9 cellular contexts compared by ENCODE assay signal in genomic region chrX:112851806-112852205, GRCh38. TPM values are rescaled to one million over a fixed set of nuclear protein-coding genes. Genes with fewer than 3 reads are reported as not detected.
DNase-seq lines count a peak whose midpoint lies in the region; ATAC-seq, FAIRE-seq and TF ChIP-seq lines count a peak whose summit lies in the region.
"Had no signal": no experiment of that assay in that cellular context is flagged by ENCODE, and none has a peak within 500 bp of the region (broad histone marks: within the 10 kb centered on the region; RNA-seq: fewer than 3 reads in every experiment).

No MANE protein-coding gene starts in this region.

- H3K4me3 Mint-ChIP-seq in astrocyte (ENCODE audit: unreplicated experiment), result no peak overlapping the region
- peak overlapping the region in 1 of 2 donors; percentile 39 for H3K4me3 Mint-ChIP-seq in stimulated activated naive B cell treated with anti-CD40 and anti-IgM and Interleukin-4, amounts not matched to agents 10 μg/mL and 1 μg/mL and 100 μg/mL, for 72 hours
- no peak overlapping the region for H3K4me3 Mint-ChIP-seq in Calu3 (ENCODE audit: low read depth, unreplicated experiment)

- CTCF ChIA-PET in Calu3 (lab: Charles Lee), result interaction anchor here (1.5 kb wide), 1 partner anchor 10 kb away, joined by 3 read pairs; no protein-coding TSS in a partner anchor

- ATAC-seq in HG02943 (IDR thresholded peaks at IDR 0.05; ENCODE audit: low read depth, unreplicated experiment), result peak; percentile 51
- peak; percentile 72 to 74 for ATAC-seq in stimulated activated naive B cell treated with anti-CD40 and anti-IgM and Interleukin-4, amounts not matched to agents 10 μg/mL and 1 μg/mL and 100 μg/mL, for 72 hours (replicated peaks)

- no peak overlapping the region for H2AFZ ChIP-seq in astrocyte (ENCODE audit: low read depth, low read length)

- no peaks in the 10 kb centered on the region for H3K4me1 ChIP-seq in astrocyte (ENCODE audit: insufficient read depth, low read length)

- H3K4me3 ChIP-seq in astrocyte (ENCODE audit: insufficient read depth, low read depth, low read length), result no peak overlapping the region

- peaks cover 16% of the 10 kb centered on the region for H3K4me1 Mint-ChIP-seq in astrocyte (ENCODE audit: low read depth, unreplicated experiment)
- H3K4me1 Mint-ChIP-seq in stimulated activated naive B cell treated with anti-CD40 and anti-IgM and Interleukin-4, amounts not matched to agents 10 μg/mL and 1 μg/mL and 100 μg/mL, for 72 hours, result peaks cover 20 to 36% of the 10 kb centered on the region in 2 donors
- H3K4me1 Mint-ChIP-seq in Calu3 (ENCODE audit: low read depth, unreplicated experiment), result peaks cover 11% of the 10 kb centered on the region

- H3K79me2 ChIP-seq in astrocyte (ENCODE audit: insufficient read depth, low read length), result no peaks in the 10 kb centered on the region

- H3K36me3 Mint-ChIP-seq in astrocyte (ENCODE audit: low read depth, unreplicated experiment) (no peaks in the 10 kb centered on the region), Calu3 (ENCODE audit: insufficient read depth, unreplicated experiment) (no peaks in the 10 kb centered on the region)
- no peaks in the 10 kb centered on the region for H3K36me3 Mint-ChIP-seq in stimulated activated naive B cell treated with anti-CD40 and anti-IgM and Interleukin-4, amounts not matched to agents 10 μg/mL and 1 μg/mL and 100 μg/mL, for 72 hours

- no TSS peak for BruUV-seq in Calu3 (replicated peaks; lab: Mats Ljungman, UMichigan)

- H3K27ac ChIP-seq in astrocyte (ENCODE audit: low read depth, low read length), result no peak overlapping the region

- H3K9ac ChIP-seq in astrocyte (ENCODE audit: low read length), result no peak overlapping the region

- H3K4me2 ChIP-seq in astrocyte (ENCODE audit: low read length), result no peak overlapping the region

- no peaks in the 10 kb centered on the region for H4K20me1 ChIP-seq in astrocyte (ENCODE audit: insufficient read depth, low read length)

- DNase-seq in NCI-H2227 (lab: John Stamatoyannopoulos, UW; ENCODE audit: unreplicated experiment) (peak; percentile 28), NCI-H2227 treated with DMSO at 0.1 percent for 48 hours (lab: John Stamatoyannopoulos, UW) (no peak), astrocyte (ENCODE audit: low read depth) (peak; percentile 68), NCI-H748 (lab: John Stamatoyannopoulos, UW; ENCODE audit: unreplicated experiment) (no peak), SW 1271 (lab: John Stamatoyannopoulos, UW) (no peak), Calu3 (no peak)
- DNase-seq in stimulated activated naive B cell treated with anti-CD40 and anti-IgM and Interleukin-4, amounts not matched to agents 10 μg/mL and 1 μg/mL and 100 μg/mL, for 72 hours, result no peak

- no peaks in the 10 kb centered on the region for H3K36me3 ChIP-seq in astrocyte (ENCODE audit: insufficient read depth, low read length)

- TF ChIP-seq CTCF in astrocyte (IDR thresholded peaks at IDR 0.05; ENCODE audit: insufficient read depth, low read depth, low read length) (no peak), Calu3 (IDR thresholded peaks at IDR 0.05; ENCODE audit: unreplicated experiment) (no peak)

- H3K27me3 Mint-ChIP-seq in astrocyte (ENCODE audit: low read depth, unreplicated experiment) (no peaks in the 10 kb centered on the region), Calu3 (ENCODE audit: unreplicated experiment) (no peaks in the 10 kb centered on the region)
- H3K27me3 Mint-ChIP-seq in stimulated activated naive B cell treated with anti-CD40 and anti-IgM and Interleukin-4, amounts not matched to agents 10 μg/mL and 1 μg/mL and 100 μg/mL, for 72 hours, result peaks cover 0 to 5% of the 10 kb centered on the region in 2 donors

- H3K27me3 ChIP-seq in astrocyte (ENCODE audit: insufficient read depth, low read length), result no peaks in the 10 kb centered on the region

- H3K9me3 ChIP-seq in astrocyte (ENCODE audit: insufficient read depth, low read depth, low read length), result no peaks in the 10 kb centered on the region

- H3K9me3 Mint-ChIP-seq in astrocyte (ENCODE audit: unreplicated experiment) (no peaks in the 10 kb centered on the region), Calu3 (ENCODE audit: low read depth, unreplicated experiment) (no peaks in the 10 kb centered on the region)
- H3K9me3 Mint-ChIP-seq in stimulated activated naive B cell treated with anti-CD40 and anti-IgM and Interleukin-4, amounts not matched to agents 10 μg/mL and 1 μg/mL and 100 μg/mL, for 72 hours, result no peaks in the 10 kb centered on the region

- intact Hi-C loops in Calu3 (cut with micrococcal nuclease; ENCODE audit: unreplicated experiment), result no loop called here

- no peak for FAIRE-seq in astrocyte (lab: Jason Lieb, UNC)
- FAIRE-seq: colon had no signal

- H3K27ac Mint-ChIP-seq in astrocyte (ENCODE audit: unreplicated experiment), result no peak overlapping the region
- no peak overlapping the region for H3K27ac Mint-ChIP-seq in stimulated activated naive B cell treated with anti-CD40 and anti-IgM and Interleukin-4, amounts not matched to agents 10 μg/mL and 1 μg/mL and 100 μg/mL, for 72 hours
- H3K27ac Mint-ChIP-seq in Calu3 (ENCODE audit: unreplicated experiment), result no peak overlapping the region

RNA-seq across cellular contexts. Expression of gene AMOT, which starts 11.2 kb away (rescaled TPM):
- total RNA-seq in astrocyte (16.7 and 36.9 TPM in 2 replicates), Calu3 (2022) (10.3 and 16.2 TPM in 2 replicates)

Comparison
In these comparisons a context has a peak if more than half of its experiments do, and no peak if none do; other contexts are left out.
1. DNase-seq: peak in NCI-H2227 (single experiment) and astrocyte (single experiment); none in NCI-H2227 treated with DMSO at 0.1 percent for 48 hours (single experiment), stimulated activated naive B cell treated with anti-CD40 and anti-IgM and Interleukin-4, amounts not matched to agents 10 μg/mL and 1 μg/mL and 100 μg/mL, for 72 hours (single experiment), NCI-H748 (single experiment), SW 1271 (0 of 2) and Calu3 (single experiment).